15 cellular contexts compared by ENCODE assay signal in genomic region chr16:78553268-78554044, GRCh38.
A peak's percentile ranks its signal among the peaks of the same experiment; 100 is the strongest.
DNase-seq lines count a peak whose midpoint lies in the region; ATAC-seq and TF ChIP-seq lines count a peak whose summit lies in the region.
"Had no signal": no experiment of that assay in that cellular context is flagged by ENCODE, and none has a peak within 500 bp of the region (broad histone marks: within the 10 kb centered on the region; RNA-seq: fewer than 3 reads in every experiment).

No MANE protein-coding gene starts in this region.

- H3K36me3 ChIP-seq in H7 (replicated peaks; ENCODE audit: control insufficient read depth, insufficient read depth, low read length) (no peaks in the 10 kb centered on the region), mesendoderm (ENCODE audit: control insufficient read depth, insufficient read depth, low read length) (no peaks in the 10 kb centered on the region)

- no peak overlapping the region for H3K4me3 ChIP-seq in H7 (ENCODE audit: insufficient read depth, low read depth, low read length)
- H3K4me3 ChIP-seq in mesendoderm (ENCODE audit: low read length), result no peak overlapping the region

- H3K4me3 Mint-ChIP-seq in WTC11, result no peak overlapping the region
- H3K4me3 Mint-ChIP-seq: B cell; CD4-positive, alpha-beta T cell had no signal

- H3K4me1 ChIP-seq in mesendoderm (ENCODE audit: control insufficient read depth, low read depth, low read length), result peaks cover 7% of the 10 kb centered on the region

- no peak overlapping the region for H3K9ac ChIP-seq in mesendoderm (ENCODE audit: low read length)

- no peak overlapping the region for H2BK120ac ChIP-seq in mesendoderm (ENCODE audit: low read depth, low read length)

- H3K27me3 ChIP-seq in H7 (ENCODE audit: control insufficient read depth, insufficient read depth, low read length), result no peaks in the 10 kb centered on the region
- no peaks in the 10 kb centered on the region for H3K27me3 ChIP-seq in mesendoderm (ENCODE audit: insufficient read depth, low read length, poor library complexity)

- no peaks in the 10 kb centered on the region for H3K9me3 Mint-ChIP-seq in WTC11
- H3K9me3 Mint-ChIP-seq: CD4-positive, alpha-beta T cell had no signal

- H3K18ac ChIP-seq in mesendoderm (ENCODE audit: low read length), result no peak overlapping the region

- H3K36me3 Mint-ChIP-seq in WTC11, result no peaks in the 10 kb centered on the region

- CTCF ChIA-PET in WTC11 (lab: Charles Lee), result interaction anchor here (0.5 kb wide), 1 partner anchor 15 kb away, joined by 3 read pairs; no protein-coding TSS in a partner anchor

- no peak overlapping the region for H3K27ac ChIP-seq in mesendoderm (ENCODE audit: low read depth, low read length)

- peak; percentile 51 for ATAC-seq in WTC11

- DNase-seq in COLO668 (lab: John Stamatoyannopoulos, UW; ENCODE audit: unreplicated experiment) (peak; percentile 11), H7 (peak; percentile 17), WTC11 (ENCODE audit: low spot score) (no peak), mesendoderm (peak; percentile 22), GM20000 (ENCODE audit: low spot score) (no peak), AG20443 (ENCODE audit: low spot score) (no peak)
- no peak for DNase-seq in activated naive CD4-positive, alpha-beta T cell treated with anti-CD3 and anti-CD28 coated beads, Interleukin-2, amount 50 U/mL, for 16 hours
- DNase-seq: ACHN; CD4-positive, alpha-beta T cell; KBM-7; MM.1S; NCI-H2029 treated with DMSO at 0.1 percent for 48 hours; OCI-M1; RPMI8226 had no signal

- no peak overlapping the region for H3K4ac ChIP-seq in mesendoderm (ENCODE audit: low read depth, low read length)

- no peak overlapping the region for H4K8ac ChIP-seq in mesendoderm (ENCODE audit: low read depth, low read length)

- POLR2A ChIA-PET in WTC11 (lab: Charles Lee), result no interaction called here

- H3K79me1 ChIP-seq in mesendoderm (ENCODE audit: low read length), result no peaks in the 10 kb centered on the region

- no peak overlapping the region for H2AK5ac ChIP-seq in mesendoderm (ENCODE audit: low read length)

- no peak overlapping the region for H3K23ac ChIP-seq in mesendoderm (ENCODE audit: low read length)

- no peak overlapping the region for H4K5ac ChIP-seq in mesendoderm (ENCODE audit: low read length)

- H3K4me2 ChIP-seq in mesendoderm (ENCODE audit: low read length), result no peak overlapping the region

- TF ChIP-seq CTCF in WTC11 (IDR thresholded peaks at IDR 0.05), result no peak
- no peak for TF ChIP-seq CTCF in GM20000 (IDR thresholded peaks at IDR 0.05; ENCODE audit: extremely low read depth, missing control alignments)

- H2BK5ac ChIP-seq in mesendoderm (ENCODE audit: low read length), result no peak overlapping the region

- no peak overlapping the region for H2BK15ac ChIP-seq in mesendoderm (replicated peaks; ENCODE audit: low read depth)

- no peak overlapping the region for H3K27ac Mint-ChIP-seq in WTC11
- H3K27ac Mint-ChIP-seq: B cell; CD4-positive, alpha-beta T cell had no signal

- no peaks in the 10 kb centered on the region for H3K79me2 ChIP-seq in mesendoderm (ENCODE audit: control insufficient read depth, insufficient read depth, low read length)

- no peak overlapping the region for H3K56ac ChIP-seq in mesendoderm (ENCODE audit: low read length)

- peaks cover 41% of the 10 kb centered on the region for H3K4me1 Mint-ChIP-seq in WTC11
- H3K4me1 Mint-ChIP-seq: B cell had no signal

- no peaks in the 10 kb centered on the region; the same call in 1 of the 2 replicates for H3K27me3 Mint-ChIP-seq in WTC11 (ENCODE audit: low read depth)
- H3K27me3 Mint-ChIP-seq: B cell; CD4-positive, alpha-beta T cell had no signal

- no CpG with 5 or more reads among the region's 10 CpGs for WGBS in mesendoderm (ENCODE audit: extremely low coverage, insufficient coverage, low lambda C conversion rate)

TF ChIP-seq in WTC11, 78 proteins besides CTCF, POLR2A, EP300 and RAD21:
- TF ChIP-seq MLX (CRISPR knock-in tag; IDR thresholded peaks at IDR 0.05) (no peak), ATF6 (CRISPR knock-in tag; IDR thresholded peaks at IDR 0.05) (no peak), ZNF671 (CRISPR knock-in tag; IDR thresholded peaks at IDR 0.05) (no peak)
TF ChIP-seq in WTC11: peak in this region for 0.

Comparison
In these comparisons a context has a peak if more than half of its experiments do, and no peak if none do; other contexts are left out.
1. DNase-seq: peak in COLO668 (single experiment), H7 (single experiment) and mesendoderm (single experiment); none in WTC11 (single experiment), GM20000 (single experiment), activated naive CD4-positive, alpha-beta T cell treated with anti-CD3 and anti-CD28 coated beads, Interleukin-2, amount 50 U/mL, for 16 hours (single experiment) and AG20443 (single experiment).